ENCODE assay signal across 1 cellular context in genomic region chr19:4871711-4872110, GRCh38.
TF ChIP-seq lines count a peak whose summit lies in the region.

No MANE protein-coding gene starts in this region.

TF ChIP-seq in A549, 52 proteins besides CTCF, POLR2A, EP300 and RAD21:
- TF ChIP-seq ZFP36 (IDR thresholded peaks at IDR 0.05; ENCODE audit: borderline replicate concordance, partially characterized antibody): peak; percentile 30
- TF ChIP-seq REST (IDR thresholded peaks at IDR 0.05): no peak
- TF ChIP-seq RCOR1 (IDR thresholded peaks at IDR 0.05; ENCODE audit: low read depth, low read length): no peak
- no peak for TF ChIP-seq MAX (IDR thresholded peaks at IDR 0.05)
- no peak for TF ChIP-seq CHD4 (IDR thresholded peaks at IDR 0.05; ENCODE audit: borderline replicate concordance)
